Comparison of ENCODE assay signal across 1 cellular context in the genomic region with DNA sequence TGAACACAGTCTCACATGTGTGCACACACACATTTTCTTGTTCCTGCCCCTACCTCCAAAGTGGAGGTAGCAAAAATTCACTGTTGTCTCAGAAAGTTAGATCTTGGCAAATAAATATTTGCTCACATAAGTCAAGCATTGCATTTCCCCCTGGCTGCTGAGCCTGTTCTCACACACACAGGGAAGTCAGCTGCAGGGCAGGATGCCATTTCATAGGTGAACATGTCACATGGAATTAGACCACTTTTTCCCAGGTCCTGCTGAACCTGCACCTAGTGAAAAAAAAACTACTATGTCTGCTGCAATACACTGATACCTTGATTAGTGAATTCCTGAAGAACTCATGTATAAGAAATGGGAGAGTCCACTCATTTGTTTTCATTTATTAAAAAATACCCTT.
TF ChIP-seq lines count a peak whose summit lies in the region.

No MANE protein-coding gene starts in this region.

TF ChIP-seq in H1, 55 proteins besides CTCF, POLR2A, EP300 and RAD21:
- TF ChIP-seq MAFK (IDR thresholded peaks at IDR 0.05; ENCODE audit: low read depth, low read length), result no peak
- no peak for TF ChIP-seq ZNF274 (IDR thresholded peaks at IDR 0.05; ENCODE audit: borderline replicate concordance, extremely low read depth, low read length)
- no peak for TF ChIP-seq POLR2AphosphoS5 (IDR thresholded peaks at IDR 0.05; ENCODE audit: low read depth, low read length)
- TF ChIP-seq JUND (IDR thresholded peaks at IDR 0.05; ENCODE audit: low read length), result no peak
- TF ChIP-seq CTBP2 (IDR thresholded peaks at IDR 0.05; ENCODE audit: borderline replicate concordance, insufficient read depth, insufficient read length, low read length), result no peak
- no peak for TF ChIP-seq NANOG (IDR thresholded peaks at IDR 0.05; ENCODE audit: insufficient read depth, low read depth, low read length, poor library complexity, severe bottlenecking)
- TF ChIP-seq ASH2L (IDR thresholded peaks at IDR 0.05; ENCODE audit: low read length), result no peak
- TF ChIP-seq KDM1A (IDR thresholded peaks at IDR 0.05; ENCODE audit: borderline replicate concordance, low read length), result no peak
- no peak for TF ChIP-seq NRF1 (IDR thresholded peaks at IDR 0.05; ENCODE audit: low read depth, low read length)
- TF ChIP-seq BCL11A (IDR thresholded peaks at IDR 0.05; ENCODE audit: low read depth in 2 of 2, low read length in 2 of 2), result no peak
- TF ChIP-seq POU5F1 (IDR thresholded peaks at IDR 0.05; ENCODE audit: low read depth, low read length), result no peak
- TF ChIP-seq SRF (IDR thresholded peaks at IDR 0.05; ENCODE audit: low read depth, low read length), result no peak
- TF ChIP-seq, protein P1, sequence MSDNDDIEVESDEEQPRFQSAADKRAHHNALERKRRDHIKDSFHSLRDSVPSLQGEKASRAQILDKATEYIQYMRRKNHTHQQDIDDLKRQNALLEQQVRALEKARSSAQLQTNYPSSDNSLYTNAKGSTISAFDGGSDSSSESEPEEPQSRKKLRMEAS (IDR thresholded peaks at IDR 0.05), result no peak
- no peak for TF ChIP-seq FOSL1 (IDR thresholded peaks at IDR 0.05; ENCODE audit: insufficient read depth, low read depth, low read length)
- TF ChIP-seq, protein P2, sequence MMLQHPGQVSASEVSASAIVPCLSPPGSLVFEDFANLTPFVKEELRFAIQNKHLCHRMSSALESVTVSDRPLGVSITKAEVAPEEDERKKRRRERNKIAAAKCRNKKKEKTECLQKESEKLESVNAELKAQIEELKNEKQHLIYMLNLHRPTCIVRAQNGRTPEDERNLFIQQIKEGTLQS (IDR thresholded peaks at IDR 0.05; ENCODE audit: insufficient read depth, low read depth, low read length), result no peak
- TF ChIP-seq SP2 (IDR thresholded peaks at IDR 0.05; ENCODE audit: low read length), result no peak
- TF ChIP-seq JUN (IDR thresholded peaks at IDR 0.05; ENCODE audit: low read depth, low read length), result no peak
- TF ChIP-seq BRCA1 (IDR thresholded peaks at IDR 0.05; ENCODE audit: low read depth, low read length), result no peak
- no peak for TF ChIP-seq CBX8 (IDR thresholded peaks at IDR 0.05; ENCODE audit: borderline replicate concordance, low read depth, low read length)
